Comparison of ENCODE assay signal across 1 cellular context in the genomic region with DNA sequence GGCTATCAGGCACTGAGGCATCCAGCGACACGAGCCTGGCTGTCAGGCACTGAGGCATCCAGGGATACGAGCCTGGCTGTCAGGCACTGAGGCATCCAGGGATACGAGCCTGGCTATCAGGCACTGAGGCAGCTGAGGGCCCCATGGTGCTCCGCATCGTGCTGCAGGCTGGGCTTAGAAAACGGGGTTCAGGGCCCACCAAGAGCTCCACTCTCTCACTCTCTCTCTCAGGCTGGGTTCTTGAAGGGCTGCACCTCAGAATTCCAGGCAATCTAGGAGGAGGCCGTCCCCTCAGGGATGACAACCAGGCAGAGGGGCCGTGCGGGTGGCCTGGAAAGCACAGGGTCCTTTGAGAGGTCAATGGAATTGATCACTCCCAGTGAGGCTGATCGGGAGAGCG.
TF ChIP-seq lines count a peak whose summit lies in the region.

No MANE protein-coding gene starts in this region.

TF ChIP-seq in IMR-90, 13 proteins besides CTCF, POLR2A, EP300 and RAD21 (continued from another document):
- TF ChIP-seq, protein P1, sequence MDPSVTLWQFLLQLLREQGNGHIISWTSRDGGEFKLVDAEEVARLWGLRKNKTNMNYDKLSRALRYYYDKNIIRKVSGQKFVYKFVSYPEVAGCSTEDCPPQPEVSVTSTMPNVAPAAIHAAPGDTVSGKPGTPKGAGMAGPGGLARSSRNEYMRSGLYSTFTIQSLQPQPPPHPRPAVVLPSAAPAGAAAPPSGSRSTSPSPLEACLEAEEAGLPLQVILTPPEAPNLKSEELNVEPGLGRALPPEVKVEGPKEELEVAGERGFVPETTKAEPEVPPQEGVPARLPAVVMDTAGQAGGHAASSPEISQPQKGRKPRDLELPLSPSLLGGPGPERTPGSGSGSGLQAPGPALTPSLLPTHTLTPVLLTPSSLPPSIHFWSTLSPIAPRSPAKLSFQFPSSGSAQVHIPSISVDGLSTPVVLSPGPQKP (IDR thresholded peaks at IDR 0.05; ENCODE audit: borderline replicate concordance, low read depth, low read length) = no peak
- TF ChIP-seq MXI1 (IDR thresholded peaks at IDR 0.05; ENCODE audit: borderline replicate concordance, low read depth, low read length) (no peak), MAFK (IDR thresholded peaks at IDR 0.05; ENCODE audit: low read depth, low read length) (no peak)
